Comparison of ENCODE assay signal across 9 cellular contexts in genomic region chrX:112678831-112679230, GRCh38. TPM values are rescaled to one million over a fixed set of nuclear protein-coding genes. Genes with fewer than 3 reads are reported as not detected.
DNase-seq lines count a peak whose midpoint lies in the region; ATAC-seq and TF ChIP-seq lines count a peak whose summit lies in the region.
"Had no signal": no experiment of that assay in that cellular context is flagged by ENCODE, and none has a peak within 500 bp of the region (broad histone marks: within the 10 kb centered on the region; RNA-seq: fewer than 3 reads in every experiment).

No MANE protein-coding gene starts in this region.

- ATAC-seq in GM18498 (IDR thresholded peaks at IDR 0.05; ENCODE audit: unreplicated experiment) (peak; percentile 65), GM21367 (IDR thresholded peaks at IDR 0.05; ENCODE audit: unreplicated experiment) (peak; percentile 41), HG03280 (IDR thresholded peaks at IDR 0.05; ENCODE audit: unreplicated experiment) (peak; percentile 60), omental fat pad (ENCODE audit: low FRiP score) (no peak), foreskin keratinocyte (no peak)

- H4K8ac ChIP-seq in trophoblast cell (ENCODE audit: low read depth, low read length) = no peak overlapping the region

- H3K79me2 ChIP-seq in trophoblast cell (ENCODE audit: control insufficient read depth, insufficient read depth, low read length, poor library complexity) = no peaks in the 10 kb centered on the region

- H3K27ac ChIP-seq in foreskin keratinocyte (no peak overlapping the region), trophoblast cell (ENCODE audit: low read depth, low read length) (no peak overlapping the region)

- no peaks in the 10 kb centered on the region for H3K9me3 ChIP-seq in trophoblast cell (ENCODE audit: insufficient read depth, low read depth, low read length)

- no peak overlapping the region for H3K4me2 ChIP-seq in trophoblast cell (ENCODE audit: low read length)

- H2BK5ac ChIP-seq in trophoblast cell (ENCODE audit: low read depth, low read length, poor library complexity) = no peak overlapping the region

- H4K91ac ChIP-seq in trophoblast cell (ENCODE audit: low read depth, low read length) = no peak overlapping the region

- TF ChIP-seq CTCF in brain (conservative IDR thresholded peaks at IDR 0.05) (no peak), omental fat pad (IDR thresholded peaks at IDR 0.05) (no peak), foreskin keratinocyte (conservative IDR thresholded peaks at IDR 0.05) (no peak)

- no peak overlapping the region for H2BK120ac ChIP-seq in trophoblast cell (ENCODE audit: insufficient read depth, low read length, poor library complexity)

- no peak overlapping the region for H2BK12ac ChIP-seq in trophoblast cell (ENCODE audit: low read length)

- no peak overlapping the region for H3K14ac ChIP-seq in trophoblast cell (ENCODE audit: low read length)

- peaks cover 4% of the 10 kb centered on the region for H3K27me3 Mint-ChIP-seq in brain

- no peaks in the 10 kb centered on the region for H3K79me1 ChIP-seq in trophoblast cell (ENCODE audit: low read length)

- H3K4me1 ChIP-seq in foreskin keratinocyte (no peaks in the 10 kb centered on the region), trophoblast cell (ENCODE audit: control insufficient read depth in 1 of 2, insufficient read depth in 2 of 2, low read length in 2 of 2) (peaks cover 0 to 2% of the 10 kb centered on the region in 2 experiments)

- H2AK5ac ChIP-seq in trophoblast cell (ENCODE audit: low read length) = no peak overlapping the region

- H3K4me3 ChIP-seq in trophoblast cell (ENCODE audit: low read depth, low read length) = no peak overlapping the region

- no peak overlapping the region for H2AFZ ChIP-seq in trophoblast cell (ENCODE audit: insufficient read depth, low read length, poor library complexity)

- no peak overlapping the region for H3K9ac ChIP-seq in trophoblast cell (ENCODE audit: low read length)

- peaks cover 0 to 3% (median 0%) of the 10 kb centered on the region in 5 experiments for H3K9me3 Mint-ChIP-seq in brain

- no peak overlapping the region for H3K18ac ChIP-seq in trophoblast cell (ENCODE audit: low read length)

- no peaks in the 10 kb centered on the region for H3K36me3 Mint-ChIP-seq in brain

- H4K12ac ChIP-seq in trophoblast cell (ENCODE audit: low read depth, low read length) = no peak overlapping the region

- H3K36me3 ChIP-seq in trophoblast cell (ENCODE audit: control insufficient read depth in 1 of 2, insufficient read depth in 2 of 2, low read length in 2 of 2) = no peaks in the 10 kb centered on the region

- DNase-seq in omental fat pad (ENCODE audit: low spot score) (no peak), foreskin keratinocyte (no peak), NCI-H1694 treated with DMSO at 0.1 percent for 48 hours (lab: John Stamatoyannopoulos, UW) (no peak), trophoblast cell (no peak)
- DNase-seq: aorta had no signal

- H3K23ac ChIP-seq in trophoblast cell (ENCODE audit: low read length) = no peak overlapping the region

- peaks cover 44% of the 10 kb centered on the region for H3K4me1 Mint-ChIP-seq in brain

- peak overlapping the region in 3 of 5 experiments; percentile 17 to 44 (median 43) for H3K27ac Mint-ChIP-seq in brain

- H3K4ac ChIP-seq in trophoblast cell (ENCODE audit: low read depth, low read length) = no peak overlapping the region

- peak overlapping the region; percentile 72 to 83 (median 76) for H3K4me3 Mint-ChIP-seq in brain

- no peaks in the 10 kb centered on the region for H3K27me3 ChIP-seq in foreskin keratinocyte
- no peaks in the 10 kb centered on the region for H3K27me3 ChIP-seq in trophoblast cell (ENCODE audit: insufficient read depth, low read length)

RNA-seq across cellular contexts. Expression of gene LHFPL1, which starts 0.9 kb away (rescaled TPM):
- polyA plus RNA-seq in brain (ENCODE audit: insufficient read depth, low read depth, low replicate concordance) = 0.32 TPM
- total RNA-seq in omental fat pad = not detected
- total RNA-seq in foreskin keratinocyte = 0.04 TPM in 1 of 2 replicates, not detected in the other
- polyA plus RNA-seq in foreskin keratinocyte = 0.06 TPM in 1 of 2 replicates, not detected in the other
- 0.11 and 0.18 TPM in 2 replicates for polyA plus RNA-seq in trophoblast cell (2013)

Comparison
In these comparisons a context has a peak if more than half of its experiments do, and no peak if none do; other contexts are left out.
1. ATAC-seq: peak in GM18498 (single experiment), GM21367 (single experiment) and HG03280 (single experiment); none in omental fat pad (single experiment) and foreskin keratinocyte (single experiment).